In genomic region chr1:59150537-59151386, GRCh38 we compare ENCODE assay signal across 8 cellular contexts.
DNase-seq lines count a peak whose midpoint lies in the region; ATAC-seq and TF ChIP-seq lines count a peak whose summit lies in the region.

No MANE protein-coding gene starts in this region.

- 1% methylated on average over 4 of the region's 4 CpGs for WGBS in smooth muscle cell (ENCODE audit: low lambda C conversion rate)

- H3K27me3 ChIP-seq in Loucy (ENCODE audit: insufficient read depth, low read length, poor library complexity, severe bottlenecking): no peaks in the 10 kb centered on the region
- H3K27me3 ChIP-seq in smooth muscle cell (ENCODE audit: low read depth): no peaks in the 10 kb centered on the region

- H3K4me3 ChIP-seq in Loucy (ENCODE audit: low read length, poor library complexity, severe bottlenecking) (no peak overlapping the region), smooth muscle cell (peak overlapping the region; percentile 4)

- no peak for TF ChIP-seq CTCF in Loucy (conservative IDR thresholded peaks at IDR 0.05; ENCODE audit: low read length)
- no peak for TF ChIP-seq CTCF in smooth muscle cell (IDR thresholded peaks at IDR 0.05; ENCODE audit: borderline replicate concordance, insufficient read depth, poor library complexity, severe bottlenecking)

- H2AFZ ChIP-seq in Loucy (ENCODE audit: low read length): peak overlapping the region; percentile 32
- no peak overlapping the region for H2AFZ ChIP-seq in smooth muscle cell (ENCODE audit: low read depth)

- no peaks in the 10 kb centered on the region for H3K9me3 ChIP-seq in Loucy (ENCODE audit: insufficient read depth, low read depth, low read length)
- H3K9me3 ChIP-seq in smooth muscle cell (replicated peaks; ENCODE audit: low read depth): no peaks in the 10 kb centered on the region

- H3K36me3 ChIP-seq in Loucy (ENCODE audit: insufficient read depth, low read length) (no peaks in the 10 kb centered on the region), smooth muscle cell (ENCODE audit: low read depth) (no peaks in the 10 kb centered on the region)

- H3K79me2 ChIP-seq in Loucy (ENCODE audit: insufficient read depth, low read length) (no peaks in the 10 kb centered on the region), smooth muscle cell (ENCODE audit: low read depth) (no peaks in the 10 kb centered on the region)

- H3K9me2 ChIP-seq in Loucy (replicated peaks; ENCODE audit: low read depth, low read length): no peaks in the 10 kb centered on the region

- H3K4me2 ChIP-seq in Loucy (ENCODE audit: low read depth, low read length, poor library complexity, severe bottlenecking): peak overlapping the region; percentile 7
- H3K4me2 ChIP-seq in smooth muscle cell: peak overlapping the region; percentile 64

- H3K4me1 ChIP-seq in Loucy (ENCODE audit: insufficient read depth, low read length, poor library complexity, severe bottlenecking) (no peaks in the 10 kb centered on the region), smooth muscle cell (ENCODE audit: low read depth) (peaks cover 7% of the 10 kb centered on the region)

- DNase-seq in NCI-H2029 (lab: John Stamatoyannopoulos, UW) (peak; percentile 38), NCI-H2029 treated with DMSO at 0.1 percent for 48 hours (lab: John Stamatoyannopoulos, UW) (no peak), amniotic stem cell (lab: John Stamatoyannopoulos, UW) (peak; percentile 95), inferior parietal cortex (ENCODE audit: extremely low spot score) (peak; percentile 49), smooth muscle cell (lab: John Stamatoyannopoulos, UW; ENCODE audit: unreplicated experiment) (peak; percentile 39), DMS79 (lab: John Stamatoyannopoulos, UW) (no peak)

- peak; percentile 58 for ATAC-seq in GM21737 (IDR thresholded peaks at IDR 0.05; ENCODE audit: unreplicated experiment)

- H3K9ac ChIP-seq in Loucy (ENCODE audit: low read depth, low read length, poor library complexity, severe bottlenecking) (no peak overlapping the region), smooth muscle cell (ENCODE audit: low read depth) (no peak overlapping the region)

- H3K27ac ChIP-seq in smooth muscle cell (ENCODE audit: low read depth): peak overlapping the region; percentile 77

- H3F3A ChIP-seq in Loucy (ENCODE audit: low read depth) (no peaks in the 10 kb centered on the region), smooth muscle cell (ENCODE audit: low read depth) (peaks cover 36% of the 10 kb centered on the region)

- H4K20me1 ChIP-seq in Loucy (ENCODE audit: insufficient read depth, low read length, poor library complexity, severe bottlenecking): no peaks in the 10 kb centered on the region
- no peaks in the 10 kb centered on the region for H4K20me1 ChIP-seq in smooth muscle cell (ENCODE audit: low read depth)

Comparison
In these comparisons a context has a peak if more than half of its experiments do, and no peak if none do; other contexts are left out.
1. DNase-seq: peak in NCI-H2029 (single experiment), amniotic stem cell (single experiment), inferior parietal cortex (single experiment) and smooth muscle cell (single experiment); none in NCI-H2029 treated with DMSO at 0.1 percent for 48 hours (single experiment) and DMS79 (single experiment).